9 cellular contexts compared by ENCODE assay signal in the genomic region with DNA sequence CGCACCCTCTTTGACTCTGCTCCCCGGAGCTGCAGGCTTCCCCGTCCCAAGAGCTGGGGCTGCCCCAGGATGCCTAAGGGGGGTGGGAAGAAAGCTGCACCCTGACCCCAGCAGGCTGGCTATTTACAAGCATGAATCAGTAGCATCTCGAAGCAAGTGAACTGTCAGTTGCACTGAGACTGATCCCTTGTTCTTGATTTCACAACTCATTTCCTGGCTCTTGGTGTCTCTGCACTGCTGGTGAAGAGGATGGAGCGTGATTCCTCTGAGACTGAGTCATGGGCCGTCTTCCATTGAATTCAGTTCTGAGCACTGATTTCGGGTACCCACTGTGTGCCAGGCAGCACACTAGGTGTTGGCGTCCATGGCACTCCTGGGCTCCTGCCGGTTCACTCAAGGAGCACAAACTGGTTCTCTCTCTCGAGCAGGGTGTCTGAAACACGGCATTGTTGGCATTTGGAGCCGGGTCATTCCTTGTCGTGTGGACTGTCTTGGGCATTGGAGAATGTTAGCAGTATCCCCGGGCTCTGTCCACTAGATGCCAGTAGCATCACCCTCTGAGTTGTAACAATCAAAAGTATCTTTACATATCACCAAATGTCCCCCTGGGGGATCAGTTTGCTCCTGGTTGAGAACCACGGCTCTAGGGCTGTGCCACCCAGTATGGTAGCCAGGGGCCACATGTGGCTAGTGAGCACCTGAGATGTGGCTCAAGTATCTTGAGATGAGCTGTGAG.
DNase-seq lines count a peak whose midpoint lies in the region; ATAC-seq, FAIRE-seq and TF ChIP-seq lines count a peak whose summit lies in the region.
"Had no signal": no experiment of that assay in that cellular context is flagged by ENCODE, and none has a peak within 500 bp of the region (broad histone marks: within the 10 kb centered on the region; RNA-seq: fewer than 3 reads in every experiment).

No MANE protein-coding gene starts in this region.

- H2BK20ac ChIP-seq in IMR-90 (ENCODE audit: low read depth, low read length) = peak overlapping the region; percentile 84

- H3K36me3 ChIP-seq in IMR-90 (ENCODE audit: control insufficient read depth, insufficient read depth, low read length) = peaks cover 3% of the 10 kb centered on the region; the same call in 1 of the 2 replicates
- peaks cover 0 to 4% of the 10 kb centered on the region in 2 donors for H3K36me3 ChIP-seq in lung (ENCODE audit: control insufficient read depth in 2 of 2, insufficient read depth in 2 of 2, low read length in 2 of 2)
- H3K36me3 ChIP-seq in small intestine (ENCODE audit: control insufficient read depth in 2 of 2, insufficient read depth in 2 of 2, low read length in 2 of 2) = no peaks in the 10 kb centered on the region

- peak overlapping the region; percentile 87 for H2AK9ac ChIP-seq in IMR-90 (replicated peaks; ENCODE audit: low read depth, low read length, poor library complexity)

- peak overlapping the region; percentile 94 for H2AK5ac ChIP-seq in IMR-90 (ENCODE audit: low read depth, low read length)

- peak overlapping the region; percentile 81 for H2AFZ ChIP-seq in IMR-90 (replicated peaks; ENCODE audit: low read length, poor library complexity)
- H2AFZ ChIP-seq: GM23338 had no signal

- peak overlapping the region; percentile 46; the same call in 1 of the 2 replicates for H3K23ac ChIP-seq in IMR-90 (ENCODE audit: low read depth, low read length)

- peak overlapping the region in 1 of 2 experiments; percentile 82; a peak in 2 of 4 replicates for H4K8ac ChIP-seq in IMR-90 (ENCODE audit: low read depth in 2 of 2, low read length in 2 of 2)

- peak overlapping the region; percentile 80; the same call in 1 of the 2 replicates for H4K91ac ChIP-seq in IMR-90 (ENCODE audit: insufficient read depth, low read depth, low read length)

- no TSS peak for BruUV-seq in IMR-90 (replicated peaks; lab: Mats Ljungman, UMichigan)

- H3K27ac ChIP-seq in IMR-90 (ENCODE audit: insufficient read depth, low read length) = peak overlapping the region; percentile 73
- peak overlapping the region in 1 of 2 donors; percentile 67 for H3K27ac ChIP-seq in lung (ENCODE audit: low read depth in 1 of 2, low read length in 1 of 2)
- no peak overlapping the region for H3K27ac ChIP-seq in small intestine (ENCODE audit: low read depth in 1 of 2, low read length in 1 of 2)

- TF ChIP-seq RAD21 in IMR-90 (IDR thresholded peaks at IDR 0.05; ENCODE audit: low read length) = 0 out of 2 replicates have a peak, but pooled peaks have one; percentile 3

- no peak for TF ChIP-seq POLR2A in IMR-90 (IDR thresholded peaks at IDR 0.05; ENCODE audit: low read depth, low read length)

- no peak overlapping the region for H3K4me2 ChIP-seq in IMR-90 (ENCODE audit: low read depth, low read length)
- H3K4me2 ChIP-seq: GM23338 had no signal

- H3K9ac ChIP-seq in IMR-90 (ENCODE audit: low read depth, low read length) = no peak overlapping the region

- POLR2A ChIA-PET in IMR-90 (lab: Charles Lee; ENCODE audit: unreplicated experiment) = no interaction called here

- ATAC-seq in IMR-90 (ENCODE audit: low read depth) (peak; percentile 89), lung (ENCODE audit: insufficient read depth, low FRiP score) (peak; percentile 52), HG02973 (IDR thresholded peaks at IDR 0.05; ENCODE audit: unreplicated experiment) (no peak)
- ATAC-seq: GM23338 had no signal

- intact Hi-C loops in IMR-90 (cut with micrococcal nuclease) = loop anchor here (5.0 kb wide), 1 partner anchor 82 kb away; no protein-coding TSS in a partner anchor

- H3K4me1 ChIP-seq in IMR-90 (ENCODE audit: control insufficient read depth, insufficient read depth, low read length) (peaks cover 34% of the 10 kb centered on the region), lung (ENCODE audit: control insufficient read depth in 2 of 2, insufficient read depth in 2 of 2, low read length in 2 of 2) (peaks cover 0 to 17% of the 10 kb centered on the region in 2 donors), small intestine (ENCODE audit: control insufficient read depth in 2 of 2, insufficient read depth in 1 of 2, low read depth in 1 of 2, low read length in 1 of 2) (peaks cover 0 to 2% of the 10 kb centered on the region in 2 donors)

- no peak overlapping the region; the same call in 1 of the 2 replicates for H3K56ac ChIP-seq in IMR-90 (ENCODE audit: extremely low read depth, insufficient read depth, low read length)

- peak overlapping the region; percentile 84 for H2BK5ac ChIP-seq in IMR-90 (ENCODE audit: low read depth, low read length, poor library complexity, severe bottlenecking)

- H3K4me3 ChIP-seq in AG09309 (ENCODE audit: control insufficient read depth, low read depth, low read length) = no peak overlapping the region
- H3K4me3 ChIP-seq in IMR-90 (ENCODE audit: insufficient read depth, low read depth, low read length) = no peak overlapping the region
- H3K4me3 ChIP-seq in astrocyte of the spinal cord (ENCODE audit: low read depth, low read length) = no peak overlapping the region
- H3K4me3 ChIP-seq in lung = no peak overlapping the region
- H3K4me3 ChIP-seq in small intestine (ENCODE audit: low read depth in 1 of 2, low read length in 2 of 2) = no peak overlapping the region
- H3K4me3 ChIP-seq: GM23338 had no signal

- H3K9me1 ChIP-seq in IMR-90 (ENCODE audit: insufficient read depth, low read length) = peaks cover 28% of the 10 kb centered on the region

- H3K79me1 ChIP-seq in IMR-90 (ENCODE audit: low read depth in 1 of 2, low read length in 2 of 2) = peaks cover 21 to 56% of the 10 kb centered on the region in 2 experiments

- H3K4ac ChIP-seq in IMR-90 (ENCODE audit: low read depth, low read length) = peak overlapping the region; percentile 94

- dilution Hi-C loops in IMR-90 (cut with HindIII; ENCODE audit: low sequenced_read_pairs, unreplicated experiment) = no loop called here

- peak overlapping the region; percentile 83 for H2BK120ac ChIP-seq in IMR-90 (ENCODE audit: low read depth, low read length)

- in situ Hi-C loops in IMR-90 (cut with MboI; ENCODE audit: low sequenced_read_pairs) = no loop called here
- in situ Hi-C loops in astrocyte of the spinal cord (cut with HindIII; ENCODE audit: low sequenced_read_pairs) = no loop called here

- peaks cover 6% of the 10 kb centered on the region for H4K20me1 ChIP-seq in IMR-90 (ENCODE audit: insufficient read depth, low read length)

- TF ChIP-seq CTCF in AG09309 (IDR thresholded peaks at IDR 0.05; ENCODE audit: control insufficient read depth, insufficient read depth, low read depth, low read length, missing control alignments) = peak; percentile 45
- 0 out of 2 replicates have a peak, but pooled peaks have one; percentile 9 for TF ChIP-seq CTCF in IMR-90 (conservative IDR thresholded peaks at IDR 0.05; ENCODE audit: low read depth, low read length)
- peak; percentile 28 for TF ChIP-seq CTCF in astrocyte of the spinal cord (IDR thresholded peaks at IDR 0.05; ENCODE audit: low read depth, low read length)
- TF ChIP-seq CTCF in lung (IDR thresholded peaks at IDR 0.05; ENCODE audit: control extremely low read depth, extremely low read depth) = no peak

- CTCF ChIA-PET in IMR-90 (lab: Yijun Ruan, JAX) = no interaction called here

- WGBS in IMR-90 (ENCODE audit: extremely low coverage in 2 of 2, insufficient read length in 1 of 2), 2 experiments = 100% methylated on average over 3 of the region's 15 CpGs; no CpG with 5 or more reads in 1 of the 2 experiments
- WGBS in lung, 2 donors = 62 to 74% methylated on average over 15 of the region's 15 CpGs
- WGBS in small intestine, 3 donors = 77 to 80% (median 77%) methylated on average over 15 of the region's 15 CpGs

- FAIRE-seq in small intestine (lab: Jason Lieb, UNC) = no peak

- peak overlapping the region; percentile 90; the same call in 2 of the 3 replicates for H2BK15ac ChIP-seq in IMR-90 (ENCODE audit: low read depth, low read length)

- DNase-seq in AG09309 (ENCODE audit: low read depth) = peak; percentile 77
- DNase-seq in IMR-90 = peak; percentile 87
- peak; percentile 49 for DNase-seq in astrocyte of the spinal cord (ENCODE audit: low read depth, low spot score)
- DNase-seq in lung (ENCODE audit: low spot score) = no peak
- DNase-seq in NCI-H446 treated with DMSO at 0.1 percent for 48 hours (lab: John Stamatoyannopoulos, UW) = no peak
- no peak for DNase-seq in effector CD8-positive, alpha-beta T cell (lab: John Stamatoyannopoulos, UW)
- DNase-seq in small intestine = no peak

- no peaks in the 10 kb centered on the region for H3K27me3 ChIP-seq in IMR-90 (ENCODE audit: control insufficient read depth, insufficient read depth, low read length)
- no peaks in the 10 kb centered on the region for H3K27me3 ChIP-seq in lung (ENCODE audit: control insufficient read depth, insufficient read depth)
- H3K27me3 ChIP-seq in small intestine (ENCODE audit: control insufficient read depth in 2 of 2, insufficient read depth in 2 of 2, low read length in 2 of 2) = no peaks in the 10 kb centered on the region

- H3K18ac ChIP-seq in IMR-90 (ENCODE audit: low read depth, low read length) = peak overlapping the region; percentile 60

- H3K14ac ChIP-seq in IMR-90 (replicated peaks; ENCODE audit: low read depth, low read length) = peak overlapping the region; percentile 85

- H3K9me3 ChIP-seq in IMR-90 (ENCODE audit: control insufficient read depth, insufficient read depth, low read length) (peaks cover 4% of the 10 kb centered on the region), lung (ENCODE audit: control insufficient read depth in 2 of 2, insufficient read depth in 1 of 2, low read length in 1 of 2) (no peaks in the 10 kb centered on the region), small intestine (ENCODE audit: control insufficient read depth, low read depth) (no peaks in the 10 kb centered on the region)

- H4K5ac ChIP-seq in IMR-90 (ENCODE audit: low read depth, low read length) = peak overlapping the region; percentile 40; the same call in 1 of the 2 replicates

TF ChIP-seq in IMR-90, 13 proteins besides CTCF, POLR2A, EP300 and RAD21 (continues in another document):
- no peak for TF ChIP-seq CHD1 (IDR thresholded peaks at IDR 0.05; ENCODE audit: low read depth, low read length)
- TF ChIP-seq, protein P1, sequence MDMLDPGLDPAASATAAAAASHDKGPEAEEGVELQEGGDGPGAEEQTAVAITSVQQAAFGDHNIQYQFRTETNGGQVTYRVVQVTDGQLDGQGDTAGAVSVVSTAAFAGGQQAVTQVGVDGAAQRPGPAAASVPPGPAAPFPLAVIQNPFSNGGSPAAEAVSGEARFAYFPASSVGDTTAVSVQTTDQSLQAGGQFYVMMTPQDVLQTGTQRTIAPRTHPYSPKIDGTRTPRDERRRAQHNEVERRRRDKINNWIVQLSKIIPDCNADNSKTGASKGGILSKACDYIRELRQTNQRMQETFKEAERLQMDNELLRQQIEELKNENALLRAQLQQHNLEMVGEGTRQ (IDR thresholded peaks at IDR 0.05; ENCODE audit: low read depth, low read length) = no peak
- peak; percentile 96 for TF ChIP-seq CEBPB (IDR thresholded peaks at IDR 0.05; ENCODE audit: low read depth, low read length)
- TF ChIP-seq MAZ (IDR thresholded peaks at IDR 0.05; ENCODE audit: borderline replicate concordance, low read depth, low read length) = no peak
- no peak for TF ChIP-seq MXI1 (IDR thresholded peaks at IDR 0.05; ENCODE audit: borderline replicate concordance, low read depth, low read length)
- no peak for TF ChIP-seq MAFK (IDR thresholded peaks at IDR 0.05; ENCODE audit: low read depth, low read length)
- no peak for TF ChIP-seq RFX5 (IDR thresholded peaks at IDR 0.05; ENCODE audit: low read depth, low read length)
- no peak for TF ChIP-seq SMC3 (IDR thresholded peaks at IDR 0.05; ENCODE audit: low read depth, low read length)

Comparison
In these comparisons a context has a peak if more than half of its experiments do, and no peak if none do; other contexts are left out.
1. DNase-seq: peak in AG09309 (single experiment), IMR-90 (single experiment) and astrocyte of the spinal cord (single experiment); none in lung (single experiment), NCI-H446 treated with DMSO at 0.1 percent for 48 hours (single experiment), effector CD8-positive, alpha-beta T cell (single experiment) and small intestine (single experiment).